Comparison of ENCODE assay signal across 8 cellular contexts in the genomic region with DNA sequence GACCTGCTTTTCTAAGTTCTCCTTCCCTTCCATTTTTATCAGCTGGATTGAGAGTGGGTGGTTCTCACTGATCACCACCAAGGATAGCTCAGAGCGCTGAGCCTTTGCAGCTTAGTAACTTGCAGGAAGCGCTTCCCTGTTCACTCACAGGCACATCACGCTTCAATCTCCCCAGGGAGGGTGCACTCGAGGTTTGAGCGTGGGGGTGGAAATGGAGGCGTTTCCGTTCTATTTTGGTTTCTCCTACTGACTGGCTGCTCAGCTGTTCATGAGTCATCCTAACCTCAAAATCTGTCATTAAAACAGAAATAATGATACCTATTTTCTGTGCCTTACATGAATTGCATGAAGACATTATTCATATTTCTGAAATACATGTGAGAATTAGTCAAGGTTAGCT.
DNase-seq lines count a peak whose midpoint lies in the region; FAIRE-seq and TF ChIP-seq lines count a peak whose summit lies in the region.

No MANE protein-coding gene starts in this region.

- H3K9me3 Mint-ChIP-seq in T-helper 2 cell treated with Interferon-gamma antibody and Interleukin-4, amounts not matched to agents 5 μg/mL and 100 μg/mL, for 36 hours, result no peaks in the 10 kb centered on the region
- H3K9me3 Mint-ChIP-seq in brain, result peaks cover 0 to 9% (median 0%) of the 10 kb centered on the region in 5 experiments

- H3K27me3 Mint-ChIP-seq in T-helper 2 cell treated with Interferon-gamma antibody and Interleukin-4, amounts not matched to agents 5 μg/mL and 100 μg/mL, for 36 hours (ENCODE audit: low read depth), result no peaks in the 10 kb centered on the region
- no peaks in the 10 kb centered on the region for H3K27me3 Mint-ChIP-seq in brain

- H3K4me1 Mint-ChIP-seq in T-helper 2 cell treated with Interferon-gamma antibody and Interleukin-4, amounts not matched to agents 5 μg/mL and 100 μg/mL, for 36 hours (ENCODE audit: low read depth), result peaks cover 8% of the 10 kb centered on the region
- peaks cover 36% of the 10 kb centered on the region for H3K4me1 Mint-ChIP-seq in brain

- peak; percentile 74 for DNase-seq in GM12864 (ENCODE audit: low read depth)
- peak; percentile 43 for DNase-seq in H54 (ENCODE audit: insufficient read length, low spot score)
- peak; percentile 67 for DNase-seq in T-helper 2 cell treated with Interferon-gamma antibody and Interleukin-4, amounts not matched to agents 5 μg/mL and 100 μg/mL, for 36 hours (ENCODE audit: low spot score)
- DNase-seq in stimulated activated CD4-positive, alpha-beta T cell treated with anti-CD3 and anti-CD28 coated beads, Interleukin-1b, Interleukin-23, amount 100 ng/mL, for 48 hours, result peak; percentile 69
- DNase-seq in NCI-H146 (lab: John Stamatoyannopoulos, UW), result no peak

- no peaks in the 10 kb centered on the region for H3K9me3 ChIP-seq in Loucy (ENCODE audit: insufficient read depth, low read depth, low read length)

- H4K20me1 ChIP-seq in Loucy (ENCODE audit: insufficient read depth, low read length, poor library complexity, severe bottlenecking), result no peaks in the 10 kb centered on the region

- H3K36me3 ChIP-seq in Loucy (ENCODE audit: insufficient read depth, low read length), result no peaks in the 10 kb centered on the region

- H3F3A ChIP-seq in Loucy (ENCODE audit: low read depth), result no peaks in the 10 kb centered on the region

- no peak overlapping the region for H3K4me3 ChIP-seq in GM12864 (ENCODE audit: low read depth, low read length)
- peak overlapping the region; percentile 35 for H3K4me3 ChIP-seq in Loucy (ENCODE audit: low read length, poor library complexity, severe bottlenecking)

- no peak overlapping the region for H3K4me3 Mint-ChIP-seq in T-helper 2 cell treated with Interferon-gamma antibody and Interleukin-4, amounts not matched to agents 5 μg/mL and 100 μg/mL, for 36 hours
- peak overlapping the region in 3 of 5 experiments; percentile 20 to 51 (median 36) for H3K4me3 Mint-ChIP-seq in brain

- no peak for TF ChIP-seq POLR2A in H54 (IDR thresholded peaks at IDR 0.05; ENCODE audit: low read depth, low read length)

- no peak overlapping the region for H2AFZ ChIP-seq in Loucy (ENCODE audit: low read length)

- H3K9me2 ChIP-seq in Loucy (replicated peaks; ENCODE audit: low read depth, low read length), result no peaks in the 10 kb centered on the region

- peaks cover 42% of the 10 kb centered on the region for H3K4me1 ChIP-seq in Loucy (ENCODE audit: insufficient read depth, low read length, poor library complexity, severe bottlenecking)

- no peak overlapping the region for H3K9ac ChIP-seq in Loucy (ENCODE audit: low read depth, low read length, poor library complexity, severe bottlenecking)

- FAIRE-seq in H54 (lab: Jason Lieb, UNC) (peak; percentile 99), islet of Langerhans (lab: Jason Lieb, UNC) (peak; percentile 96)

- H3K27ac Mint-ChIP-seq in T-helper 2 cell treated with Interferon-gamma antibody and Interleukin-4, amounts not matched to agents 5 μg/mL and 100 μg/mL, for 36 hours, result no peak overlapping the region
- peak overlapping the region in 4 of 5 experiments; percentile 69 to 94 (median 80) for H3K27ac Mint-ChIP-seq in brain

- H3K79me2 ChIP-seq in Loucy (ENCODE audit: insufficient read depth, low read length), result no peaks in the 10 kb centered on the region

- no peak for TF ChIP-seq CTCF in GM12864 (IDR thresholded peaks at IDR 0.05; ENCODE audit: low read depth, low read length, missing control alignments)
- no peak for TF ChIP-seq CTCF in Loucy (conservative IDR thresholded peaks at IDR 0.05; ENCODE audit: low read length)
- TF ChIP-seq CTCF in brain (conservative IDR thresholded peaks at IDR 0.05), result no peak

- no peaks in the 10 kb centered on the region for H3K36me3 Mint-ChIP-seq in T-helper 2 cell treated with Interferon-gamma antibody and Interleukin-4, amounts not matched to agents 5 μg/mL and 100 μg/mL, for 36 hours (ENCODE audit: low read depth)
- H3K36me3 Mint-ChIP-seq in brain, result no peaks in the 10 kb centered on the region

- peak overlapping the region; percentile 63 for H3K4me2 ChIP-seq in Loucy (ENCODE audit: low read depth, low read length, poor library complexity, severe bottlenecking)

- H3K27me3 ChIP-seq in Loucy (ENCODE audit: insufficient read depth, low read length, poor library complexity, severe bottlenecking), result no peaks in the 10 kb centered on the region
